Comparison of ENCODE assay signal across 22 cellular contexts in the genomic region with DNA sequence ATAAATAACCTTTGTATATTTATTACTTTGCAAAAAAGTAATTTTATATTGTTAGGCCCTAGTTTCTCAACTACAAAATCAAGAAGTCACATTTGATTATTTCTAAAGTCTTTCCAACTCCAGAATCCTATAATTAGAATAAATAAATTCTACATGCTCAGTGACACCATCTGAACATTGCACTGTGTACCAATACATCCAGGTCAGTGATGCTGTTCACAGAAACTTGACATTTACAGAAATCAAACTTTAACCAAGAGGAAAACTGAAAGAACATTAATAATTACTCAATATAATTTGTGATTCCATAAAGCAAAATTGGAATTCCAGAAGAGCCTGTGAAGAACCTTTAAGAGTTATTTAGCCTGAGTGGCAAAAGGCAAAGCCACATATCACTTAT.
DNase-seq lines count a peak whose midpoint lies in the region; ATAC-seq, FAIRE-seq and TF ChIP-seq lines count a peak whose summit lies in the region.
"Had no signal": no experiment of that assay in that cellular context is flagged by ENCODE, and none has a peak within 500 bp of the region (broad histone marks: within the 10 kb centered on the region; RNA-seq: fewer than 3 reads in every experiment).

No MANE protein-coding gene starts in this region.

- TF ChIP-seq CTCF in HepG2 (CRISPR knock-in tag; IDR thresholded peaks at IDR 0.05), result no peak

- H3K4me2 ChIP-seq in HepG2 (ENCODE audit: low read depth, low read length), result peak overlapping the region; percentile 56
- H3K4me2 ChIP-seq in skeletal muscle satellite cell (ENCODE audit: low read length), result peak overlapping the region; percentile 98
- H3K4me2 ChIP-seq: BLaER1 had no signal

- no peak for TF ChIP-seq RAD21 in HepG2 (CRISPR knock-in tag; IDR thresholded peaks at IDR 0.05)

- H3K4me3 ChIP-seq in SJCRH30 (no peak overlapping the region), HepG2 (replicated peaks in 1 of 3; ENCODE audit: insufficient read depth in 1 of 3, low read depth in 2 of 3, low read length in 3 of 3) (peak overlapping the region in 2 of 3 experiments; percentile 1 to 30; a peak in 2 of 6 replicates), skeletal muscle satellite cell (ENCODE audit: low read length) (no peak overlapping the region)
- H3K4me3 ChIP-seq: BLaER1, gastroesophageal sphincter, SK-N-MC, tibial nerve had no signal

- DNase-seq in GM19239 (ENCODE audit: insufficient read length, low spot score), result no peak
- no peak for DNase-seq in SJCRH30
- no peak for DNase-seq in HepG2 (ENCODE audit: low spot score)
- DNase-seq in cerebellum (ENCODE audit: low spot score), result no peak
- no peak for DNase-seq in NK-92 (lab: John Stamatoyannopoulos, UW; ENCODE audit: unreplicated experiment)
- no peak for DNase-seq in activated CD4-positive, alpha-beta T cell treated with anti-CD3 and anti-CD28 coated beads, Interleukin-2, amount 50 U/mL, for 1 hour
- no peak for DNase-seq in OCI-M1 (lab: John Stamatoyannopoulos, UW)
- DNase-seq: activated B cell treated with CpG ODN at 0.5 μM for 24 hours; activated CD4-positive, alpha-beta T cell treated with anti-CD3 and anti-CD28 coated beads, Interleukin-2, amount 10 ng/mL, durations not matched to agents 7 days and 5 days; activated gamma-delta T cell; activated naive CD8-positive, alpha-beta T cell treated with anti-CD3 and anti-CD28 coated beads, Interleukin-2, amount 50 U/mL, for 24 hours; activated T-cell treated with anti-CD3 and anti-CD28 coated beads, Interleukin-2, amount 50 U/mL, for 1 hour; HCEC 1CT; NCI-H1694; right cardiac atrium; stimulated activated CD4-positive, alpha-beta T cell treated with anti-CD3 and anti-CD28 coated beads, Interleukin-4, amount 100 ng/mL, for 1 hour had no signal

- H3K27ac ChIP-seq in SJCRH30, result peak overlapping the region; percentile 96
- peak overlapping the region; percentile 97 for H3K27ac ChIP-seq in HepG2 (ENCODE audit: extremely low read length, insufficient read depth, low read length)
- H3K27ac ChIP-seq: BLaER1, RWPE1, SK-N-MC had no signal

- no peaks in the 10 kb centered on the region for H4K20me1 ChIP-seq in HepG2 (ENCODE audit: insufficient read depth, low read length)
- H4K20me1 ChIP-seq: BLaER1 had no signal

- H3K4me1 ChIP-seq in SJCRH30 (peaks cover 42% of the 10 kb centered on the region), HepG2 (ENCODE audit: insufficient read depth, low read length) (peaks cover 81% of the 10 kb centered on the region), skeletal muscle satellite cell (ENCODE audit: control insufficient read depth, insufficient read depth, low read length) (peaks cover 48% of the 10 kb centered on the region)

- BruUV-seq in HepG2 (replicated peaks; lab: Mats Ljungman, UMichigan), result no TSS peak

- POLR2A ChIA-PET in HepG2 (lab: Yijun Ruan, JAX), result interaction anchor here (2.5 to 3.9 kb wide), 4 partner anchors 12 to 142 kb away, joined by 7 to 66 read pairs (median 34); a partner anchor contains a TSS

- intact Hi-C loops in HepG2 (cut with micrococcal nuclease; ENCODE audit: unreplicated experiment), result loop anchor here (10.0 kb wide), 1 partner anchor 361 kb away; no protein-coding TSS in a partner anchor

- H3K9me3 ChIP-seq in SJCRH30 (replicated peaks) (peaks cover 7% of the 10 kb centered on the region; the same call in 1 of the 2 replicates), HepG2 (ENCODE audit: low read length) (no peaks in the 10 kb centered on the region), skeletal muscle satellite cell (replicated peaks; ENCODE audit: low read length) (no peaks in the 10 kb centered on the region)
- H3K9me3 ChIP-seq: gastroesophageal sphincter, tibial nerve had no signal

- H3K79me2 ChIP-seq in HepG2 (ENCODE audit: insufficient read depth, low read length), result peaks cover 32% of the 10 kb centered on the region

- FAIRE-seq in GM19239 (lab: Jason Lieb, UNC) (peak; percentile 49), HepG2 (lab: Jason Lieb, UNC) (no peak)

- TF ChIP-seq EP300 in HepG2 (IDR thresholded peaks at IDR 0.05; ENCODE audit: low read depth in 2 of 2, low read length in 2 of 2) (no peak), HepG2 (CRISPR knock-in tag; IDR thresholded peaks at IDR 0.05; ENCODE audit: borderline replicate concordance) (no peak)

- ATAC-seq in HepG2, result no peak
- ATAC-seq: activated naive CD8-positive, alpha-beta T cell treated with anti-CD3 and anti-CD28 coated beads, Interleukin-2, amount 50 U/mL, for 24 hours; gastroesophageal sphincter; right cardiac atrium had no signal

- H3K9ac ChIP-seq in HepG2 (ENCODE audit: insufficient read depth, low read depth, low read length) (peak overlapping the region; percentile 81), skeletal muscle satellite cell (ENCODE audit: low read depth, low read length) (peak overlapping the region; percentile 88)
- H3K9ac ChIP-seq: BLaER1 had no signal

- H2AFZ ChIP-seq in HepG2 (ENCODE audit: low read length), result no peak overlapping the region

- H3K36me3 ChIP-seq in SJCRH30 (peaks cover 41% of the 10 kb centered on the region), HepG2 (replicated peaks in 1 of 2; ENCODE audit: control insufficient read depth in 1 of 2, insufficient read depth in 2 of 2, low read length in 2 of 2) (peaks cover 2 to 14% of the 10 kb centered on the region in 2 experiments; a peak in 2 of 5 replicates), skeletal muscle satellite cell (ENCODE audit: insufficient read depth, low read length) (no peaks in the 10 kb centered on the region)
- H3K36me3 ChIP-seq: gastroesophageal sphincter, tibial nerve had no signal

- in situ Hi-C loops in HepG2 (cut with HindIII; ENCODE audit: extremely low pct_ligation_motif_present, low pct_unique_long_range_greater_than_20kb), result no loop called here

- CTCF ChIA-PET in HepG2 (lab: Yijun Ruan, JAX; ENCODE audit: low intra/inter-chr PET ratio, low total read pairs), result interaction anchor here (2.1 kb wide), 1 partner anchor 139 kb away, joined by 4 read pairs; no protein-coding TSS in a partner anchor

- TF ChIP-seq POLR2A in HepG2 (IDR thresholded peaks at IDR 0.05; ENCODE audit: insufficient read depth in 1 of 2, low read depth in 2 of 2, low read length in 2 of 2), result no peak

- H3K27me3 ChIP-seq in SJCRH30 (no peaks in the 10 kb centered on the region), HepG2 (ENCODE audit: control insufficient read depth in 1 of 2, insufficient read depth in 2 of 2, low read length in 2 of 2) (no peaks in the 10 kb centered on the region), skeletal muscle satellite cell (ENCODE audit: control insufficient read depth, insufficient read depth, low read length) (no peaks in the 10 kb centered on the region)
- H3K27me3 ChIP-seq: gastroesophageal sphincter, tibial nerve had no signal

TF ChIP-seq in HepG2, 621 proteins besides CTCF, POLR2A, EP300 and RAD21:
- no peak for TF ChIP-seq REL (CRISPR knock-in tag; conservative IDR thresholded peaks at IDR 0.05)
- no peak for TF ChIP-seq ZSCAN31 (CRISPR knock-in tag; IDR thresholded peaks at IDR 0.05; ENCODE audit: low read depth)
- no peak for TF ChIP-seq ZNF12 (CRISPR knock-in tag; IDR thresholded peaks at IDR 0.05)
- no peak for TF ChIP-seq ZNF703 (CRISPR knock-in tag; IDR thresholded peaks at IDR 0.05; ENCODE audit: borderline replicate concordance)
- no peak for TF ChIP-seq ZNF207 (IDR thresholded peaks at IDR 0.05; ENCODE audit: borderline replicate concordance)
- no peak for TF ChIP-seq NKX3-1 (CRISPR knock-in tag; IDR thresholded peaks at IDR 0.05)

Comparison
In these comparisons a context has a peak if more than half of its experiments do, and no peak if none do; other contexts are left out.
1. H3K4me3 ChIP-seq: peak in HepG2 (2 of 3); none in SJCRH30 (single experiment) and skeletal muscle satellite cell (single experiment).